Comparison of ENCODE assay signal across 8 cellular contexts in genomic region chr2:56132138-56132537, GRCh38. TPM values are rescaled to one million over a fixed set of nuclear protein-coding genes. Genes with fewer than 3 reads are reported as not detected.
DNase-seq lines count a peak whose midpoint lies in the region; ATAC-seq lines count a peak whose summit lies in the region.

No MANE protein-coding gene starts in this region.

- DNase-seq in AG08396 (ENCODE audit: low spot score) (peak; percentile 34), NCI-H2029 (lab: John Stamatoyannopoulos, UW) (peak; percentile 13), astrocyte of the hippocampus (ENCODE audit: low read depth, low spot score) (peak; percentile 66), left lobe of liver (ENCODE audit: low spot score) (no peak), GOT3 (lab: John Stamatoyannopoulos, UW) (no peak)
- no peak for DNase-seq in activated CD4-positive, alpha-beta T cell treated with anti-CD3 and anti-CD28 coated beads for 1 hour

- peak; percentile 53 for ATAC-seq in GM18909 (IDR thresholded peaks at IDR 0.05; ENCODE audit: poor library complexity, unreplicated experiment)
- ATAC-seq in left lobe of liver = peak; percentile 76
- no peak for ATAC-seq in GM21360 (IDR thresholded peaks at IDR 0.05; ENCODE audit: unreplicated experiment)

RNA-seq across cellular contexts. Expression of gene CCDC85A, which starts 51.7 kb away (rescaled TPM):
- 0.08 TPM for total RNA-seq in left lobe of liver

Comparison
In these comparisons a context has a peak if more than half of its experiments do, and no peak if none do; other contexts are left out.
1. DNase-seq: peak in AG08396 (single experiment), NCI-H2029 (single experiment) and astrocyte of the hippocampus (single experiment); none in left lobe of liver (single experiment), GOT3 (single experiment) and activated CD4-positive, alpha-beta T cell treated with anti-CD3 and anti-CD28 coated beads for 1 hour (single experiment).